21 cellular contexts compared by ENCODE assay signal in the genomic region with DNA sequence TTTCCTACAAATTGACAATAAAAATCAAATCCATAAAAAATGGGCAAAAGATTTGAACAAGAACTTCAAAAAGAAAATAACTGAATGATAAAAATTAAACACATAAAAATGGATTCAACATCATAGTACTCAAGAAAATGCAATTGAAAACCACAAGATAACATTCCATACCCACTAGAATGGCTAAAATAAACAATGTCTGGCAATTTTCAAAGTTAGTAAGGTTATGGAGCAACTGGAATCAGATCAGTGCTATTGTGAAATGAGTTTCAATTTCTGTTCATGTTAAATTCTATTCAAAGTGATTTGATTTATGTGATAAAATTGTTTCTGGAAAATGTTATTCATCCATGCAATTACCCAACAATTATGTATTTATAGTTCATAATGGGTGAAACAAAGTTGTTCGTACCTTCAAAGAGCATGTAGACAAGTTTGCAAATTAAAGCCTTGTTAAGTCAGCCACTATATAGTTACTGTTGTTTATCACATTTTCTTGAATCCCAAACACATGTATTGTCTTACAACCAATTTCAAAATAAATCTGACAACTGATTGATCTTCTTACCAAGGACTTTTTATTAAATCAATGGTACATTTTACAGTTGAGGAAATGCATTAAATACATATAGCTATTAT.
A peak's percentile ranks its signal among the peaks of the same experiment; 100 is the strongest.
DNase-seq lines count a peak whose midpoint lies in the region; ATAC-seq and TF ChIP-seq lines count a peak whose summit lies in the region.
"Had no signal": no experiment of that assay in that cellular context is flagged by ENCODE, and none has a peak within 500 bp of the region (broad histone marks: within the 10 kb centered on the region; RNA-seq: fewer than 3 reads in every experiment).

No MANE protein-coding gene starts in this region.

- no peak for TF ChIP-seq POLR2A in body of pancreas (IDR thresholded peaks at IDR 0.05)

- ATAC-seq in RWPE2 (ENCODE audit: low read depth) = peak; percentile 96
- no peak for ATAC-seq in body of pancreas
- ATAC-seq: GM23338, left lobe of liver, natural killer cell, Panc1 had no signal

- 88 to 93% methylated on average over 1 of the region's 1 CpG for WGBS in body of pancreas, 2 donors

- TF ChIP-seq CTCF in RWPE2 (IDR thresholded peaks at IDR 0.05; ENCODE audit: poor library complexity, severe bottlenecking) = no peak
- no peak for TF ChIP-seq CTCF in body of pancreas (IDR thresholded peaks at IDR 0.05)

- DNase-seq in GM04503 (ENCODE audit: low read depth) = peak; percentile 5
- no peak for DNase-seq in RWPE2 (ENCODE audit: low spot score)
- peak; percentile 82 for DNase-seq in fibroblast of gingiva (ENCODE audit: low read depth)
- DNase-seq in renal cortical epithelial cell (ENCODE audit: low read depth) = peak; percentile 56
- DNase-seq in RKO (ENCODE audit: low spot score) = no peak
- no peak for DNase-seq in body of pancreas
- no peak for DNase-seq in stimulated activated CD4-positive, alpha-beta T cell treated with anti-CD3 and anti-CD28 coated beads, Interleukin-12 subunit alpha, Interleukin-12 subunit beta, amount 100 ng/mL, for 4 hours
- DNase-seq in GM19238 (ENCODE audit: insufficient read length, low spot score) = no peak
- DNase-seq: activated CD4-positive, CD25-positive, alpha-beta regulatory T cell; CD4-positive, alpha-beta T cell; hypothalamus; Karpas-422; natural killer cell; NCI-H187; NCI-H524 treated with DMSO at 0.1 percent for 48 hours; stimulated activated CD4-positive, alpha-beta T cell treated with anti-CD3 and anti-CD28 coated beads, Interleukin-1b, Interleukin-23, amount 100 ng/mL, for 48 hours; T-helper 1 cell; thyroid gland had no signal

- H3K9me3 ChIP-seq in RWPE2 (ENCODE audit: severe bottlenecking) = no peaks in the 10 kb centered on the region
- no peaks in the 10 kb centered on the region for H3K9me3 ChIP-seq in body of pancreas
- H3K9me3 ChIP-seq: thyroid gland had no signal

- intact Hi-C loops in body of pancreas (cut with DNase I) = no loop called here

- H3K27me3 ChIP-seq in RWPE2 (ENCODE audit: insufficient read depth, poor library complexity, severe bottlenecking) (peaks cover 3% of the 10 kb centered on the region), body of pancreas (no peaks in the 10 kb centered on the region)
- H3K27me3 ChIP-seq: thyroid gland had no signal

- H3K4me1 ChIP-seq in RWPE2 (ENCODE audit: insufficient read depth, poor library complexity, severe bottlenecking) (peaks cover 16% of the 10 kb centered on the region), body of pancreas (no peaks in the 10 kb centered on the region)
- H3K4me1 ChIP-seq: thyroid gland had no signal

- H3K4me3 ChIP-seq in RWPE2 (ENCODE audit: severe bottlenecking) = no peak overlapping the region
- no peak overlapping the region for H3K4me3 ChIP-seq in body of pancreas
- H3K4me3 ChIP-seq: GM23338, thyroid gland had no signal

- no peak overlapping the region for H3K27ac ChIP-seq in RWPE2 (ENCODE audit: poor library complexity, severe bottlenecking)
- H3K27ac ChIP-seq in body of pancreas = no peak overlapping the region
- H3K27ac ChIP-seq: thyroid gland had no signal

- H3K36me3 ChIP-seq in RWPE2 (ENCODE audit: low read depth) = no peaks in the 10 kb centered on the region
- no peaks in the 10 kb centered on the region for H3K36me3 ChIP-seq in body of pancreas (replicated peaks in 1 of 2; ENCODE audit: insufficient read depth in 1 of 2, low read depth in 2 of 2)
- H3K36me3 ChIP-seq: thyroid gland had no signal

Comparison
In these comparisons a context has a peak if more than half of its experiments do, and no peak if none do; other contexts are left out.
1. DNase-seq: peak in GM04503 (single experiment), fibroblast of gingiva (single experiment) and renal cortical epithelial cell (single experiment); none in RWPE2 (single experiment), RKO (single experiment), body of pancreas (0 of 4), stimulated activated CD4-positive, alpha-beta T cell treated with anti-CD3 and anti-CD28 coated beads, Interleukin-12 subunit alpha, Interleukin-12 subunit beta, amount 100 ng/mL, for 4 hours (single experiment) and GM19238 (single experiment).